Comparison of ENCODE assay signal across 33 cellular contexts in genomic region chr4:109179089-109179488, GRCh38.
"Had no signal": no experiment of that assay in that cellular context is flagged by ENCODE, and none has a peak within 500 bp of the region (broad histone marks: within the 10 kb centered on the region; RNA-seq: fewer than 3 reads in every experiment).

No MANE protein-coding gene starts in this region.

- H3K4me1 Mint-ChIP-seq: activated CD4-positive, alpha-beta T cell treated with anti-CD3 and anti-CD28 coated beads, Interleukin-2, amount 10 ng/mL, durations not matched to agents 24 days and 14 days; activated naive CD8-positive, alpha-beta T cell treated with anti-CD3 and anti-CD28 coated beads for 36 hours; activated T-helper 17 cell treated with anti-CD3 and anti-CD28 coated beads, Interleukin-2, amount 50 U/mL, for 72 hours had no signal

- H3K9me3 Mint-ChIP-seq: activated CD4-positive, alpha-beta T cell treated with anti-CD3 and anti-CD28 coated beads, Interleukin-2, amount 10 ng/mL, durations not matched to agents 24 days and 14 days; activated CD8-positive, alpha-beta T cell treated with anti-CD3 and anti-CD28 coated beads for 36 hours; activated naive CD8-positive, alpha-beta T cell treated with anti-CD3 and anti-CD28 coated beads for 36 hours; activated T-cell treated with anti-CD3 and anti-CD28 coated beads, Interleukin-2, amount 50 U/mL, for 72 hours; activated T-helper 17 cell treated with anti-CD3 and anti-CD28 coated beads, Interleukin-2, amount 50 U/mL, for 72 hours had no signal

- H3K27ac Mint-ChIP-seq: activated CD4-positive, alpha-beta T cell treated with anti-CD3 and anti-CD28 coated beads, Interleukin-2, amount 10 ng/mL, durations not matched to agents 24 days and 14 days; activated CD8-positive, alpha-beta T cell treated with anti-CD3 and anti-CD28 coated beads for 36 hours; activated naive CD8-positive, alpha-beta T cell treated with anti-CD3 and anti-CD28 coated beads for 36 hours; activated T-cell treated with anti-CD3 and anti-CD28 coated beads, Interleukin-2, amount 50 U/mL, for 72 hours; activated T-helper 17 cell treated with anti-CD3 and anti-CD28 coated beads, Interleukin-2, amount 50 U/mL, for 72 hours had no signal

- H3K27me3 Mint-ChIP-seq: activated CD8-positive, alpha-beta T cell treated with anti-CD3 and anti-CD28 coated beads for 36 hours had no signal

- H3K27ac ChIP-seq: ascending aorta, breast epithelium, PC-9, RWPE1 had no signal

- H3K4me1 ChIP-seq: ascending aorta, breast epithelium had no signal

- H3K4me2 ChIP-seq: PC-9 had no signal

- H3K9me3 ChIP-seq: ascending aorta, breast epithelium had no signal

- H3K36me3 ChIP-seq: ascending aorta, breast epithelium had no signal

- H2AFZ ChIP-seq: PC-9 had no signal

- H3K27me3 ChIP-seq: ascending aorta, breast epithelium had no signal

- H3K36me3 Mint-ChIP-seq: activated naive CD8-positive, alpha-beta T cell treated with anti-CD3 and anti-CD28 coated beads for 36 hours had no signal

- ATAC-seq: activated CD8-positive, alpha-beta T cell treated with anti-CD3 and anti-CD28 coated beads for 36 hours; activated T-cell treated with anti-CD3 and anti-CD28 coated beads, Interleukin-2, amount 50 U/mL, for 72 hours; activated T-helper 17 cell treated with anti-CD3 and anti-CD28 coated beads, Interleukin-2, amount 50 U/mL, for 72 hours; Right ventricle myocardium inferior had no signal

- H3K4me3 ChIP-seq: ascending aorta, breast epithelium, PC-9 had no signal

- H3K4me3 Mint-ChIP-seq: activated CD4-positive, alpha-beta T cell treated with anti-CD3 and anti-CD28 coated beads, Interleukin-2, amount 10 ng/mL, durations not matched to agents 24 days and 14 days; activated CD8-positive, alpha-beta T cell treated with anti-CD3 and anti-CD28 coated beads for 36 hours; activated naive CD8-positive, alpha-beta T cell treated with anti-CD3 and anti-CD28 coated beads for 36 hours; activated T-cell treated with anti-CD3 and anti-CD28 coated beads, Interleukin-2, amount 50 U/mL, for 72 hours; activated T-helper 17 cell treated with anti-CD3 and anti-CD28 coated beads, Interleukin-2, amount 50 U/mL, for 72 hours had no signal

- DNase-seq: activated CD4-positive, alpha-beta T cell treated with anti-CD3 and anti-CD28 coated beads, Interleukin-2, amount 10 ng/mL, durations not matched to agents 24 days and 14 days; activated CD4-positive, alpha-beta T cell treated with anti-CD3 and anti-CD28 coated beads, Interleukin-2, amount 50 U/mL, for 4 hours; activated CD8-positive, alpha-beta T cell treated with anti-CD3 and anti-CD28 coated beads for 36 hours; activated effector memory CD4-positive, alpha-beta T cell treated with anti-CD3 and anti-CD28 coated beads, Interleukin-2, amount 50 U/mL, for 16 hours; activated naive CD4-positive, alpha-beta T cell; activated naive CD4-positive, alpha-beta T cell treated with anti-CD3 and anti-CD28 coated beads, Interleukin-2, amount 50 U/mL, for 16 hours; activated naive CD8-positive, alpha-beta T cell treated with anti-CD3 and anti-CD28 coated beads for 36 hours; activated T-cell treated with anti-CD3 and anti-CD28 coated beads, Interleukin-2, amount 50 U/mL, for 1 hour; activated T-cell treated with anti-CD3 and anti-CD28 coated beads, Interleukin-2, amount 50 U/mL, for 72 hours; amniotic stem cell; KG1; NCI-H1092 treated with DMSO at 0.1 percent for 48 hours; NCI-H1417; NCI-H146; NCI-H187 treated with DMSO at 0.1 percent for 48 hours; NCI-H2081; NCI-H2171 treated with DMSO at 0.1 percent for 48 hours; NCI-H2227 treated with DMSO at 0.1 percent for 48 hours; NCI-H446; NCI-H510A treated with DMSO at 0.1 percent for 48 hours; NCI-H69; NK-92 treated with Interleukin-12 subunit alpha and Interleukin-12 subunit beta, amount 100 ng/mL, for 24 hours; PC-9; SIG-M5; SW 1271; T-helper 1 cell; T-helper 2 cell; T-helper 9 cell had no signal
